In genomic region chr9:99140685-99141314, GRCh38 we compare ENCODE assay signal across 7 cellular contexts. TPM values are rescaled to one million over a fixed set of nuclear protein-coding genes. Genes with fewer than 3 reads are reported as not detected.
A peak's percentile ranks its signal among the peaks of the same experiment; 100 is the strongest.
DNase-seq lines count a peak whose midpoint lies in the region; ATAC-seq, FAIRE-seq and TF ChIP-seq lines count a peak whose summit lies in the region.

No MANE protein-coding gene starts in this region.

- DNase-seq in GM04504 (ENCODE audit: low read depth): peak; percentile 32
- peak; percentile 48 for DNase-seq in H54 (ENCODE audit: insufficient read length, low spot score)
- peak; percentile 1 for DNase-seq in NCI-H774 (lab: John Stamatoyannopoulos, UW)
- DNase-seq in activated T-cell treated with anti-CD3 and anti-CD28 coated beads, Interleukin-2, amount 50 U/mL, for 4 hours: peak; percentile 47
- peak; percentile 81 for DNase-seq in fibroblast of pulmonary artery (ENCODE audit: low read depth)
- peak; percentile 26 to 28 for DNase-seq in uterus

- no peaks in the 10 kb centered on the region for H3K9me3 Mint-ChIP-seq in activated T-cell treated with anti-CD3 and anti-CD28 coated beads, Interleukin-2, amount 50 U/mL, for 4 hours

- ATAC-seq in activated T-cell treated with anti-CD3 and anti-CD28 coated beads, Interleukin-2, amount 50 U/mL, for 4 hours: peak; percentile 65 to 86

- TF ChIP-seq CTCF in fibroblast of pulmonary artery (IDR thresholded peaks at IDR 0.05; ENCODE audit: low read length, missing control alignments): peak; percentile 98
- peak; percentile 77 for TF ChIP-seq CTCF in neural cell (IDR thresholded peaks at IDR 0.05; ENCODE audit: poor library complexity, severe bottlenecking)
- TF ChIP-seq CTCF in uterus (IDR thresholded peaks at IDR 0.05): peak; percentile 77 to 83 (median 82)

- TF ChIP-seq RAD21 in neural cell (conservative IDR thresholded peaks at IDR 0.05): peak; percentile 84

- H3K9ac ChIP-seq in neural cell (ENCODE audit: low read length): no peak overlapping the region

- no peaks in the 10 kb centered on the region for H3K79me2 ChIP-seq in neural cell (replicated peaks; ENCODE audit: insufficient read depth, low read length)

- H3K27ac ChIP-seq in neural cell (ENCODE audit: low read length) (no peak overlapping the region), uterus (peak overlapping the region in 1 of 2 donors; percentile 1)

- H3F3A ChIP-seq in neural cell (ENCODE audit: insufficient read depth, low read length, poor library complexity, severe bottlenecking): no peaks in the 10 kb centered on the region

- H3K4me1 Mint-ChIP-seq in activated T-cell treated with anti-CD3 and anti-CD28 coated beads, Interleukin-2, amount 50 U/mL, for 4 hours (ENCODE audit: low read depth): peaks cover 30% of the 10 kb centered on the region

- peak; percentile 86 for FAIRE-seq in H54 (lab: Jason Lieb, UNC)

- no peaks in the 10 kb centered on the region for H3K4me1 ChIP-seq in uterus

- H3K4me3 ChIP-seq in fibroblast of pulmonary artery (replicated peaks; ENCODE audit: low read depth, low read length) (no peak overlapping the region), neural cell (ENCODE audit: low read length) (no peak overlapping the region), uterus (no peak overlapping the region)

- no peaks in the 10 kb centered on the region for H3K9me2 ChIP-seq in neural cell (ENCODE audit: insufficient read depth, low read length)

- no peak overlapping the region for H3K4me2 ChIP-seq in neural cell (ENCODE audit: low read length)

- no peaks in the 10 kb centered on the region for H3K27me3 Mint-ChIP-seq in activated T-cell treated with anti-CD3 and anti-CD28 coated beads, Interleukin-2, amount 50 U/mL, for 4 hours (ENCODE audit: low read depth)

- H3K36me3 ChIP-seq in neural cell (ENCODE audit: insufficient read depth, low read length): peaks cover 8% of the 10 kb centered on the region
- no peaks in the 10 kb centered on the region for H3K36me3 ChIP-seq in uterus

- intact Hi-C loops in uterus (cut with DNase I; ENCODE audit: low total_unique reads): no loop called here

- TF ChIP-seq EP300 in neural cell (conservative IDR thresholded peaks at IDR 0.05; ENCODE audit: poor library complexity, severe bottlenecking): no peak

- TF ChIP-seq POLR2A in H54 (IDR thresholded peaks at IDR 0.05; ENCODE audit: low read depth, low read length) (no peak), uterus (IDR thresholded peaks at IDR 0.05) (no peak)

- H3K36me3 Mint-ChIP-seq in activated T-cell treated with anti-CD3 and anti-CD28 coated beads, Interleukin-2, amount 50 U/mL, for 4 hours (ENCODE audit: insufficient read depth): peaks cover 31% of the 10 kb centered on the region

- no peak overlapping the region for H2AFZ ChIP-seq in neural cell (ENCODE audit: low read depth, low read length)

- no peaks in the 10 kb centered on the region for H4K20me1 ChIP-seq in neural cell (ENCODE audit: insufficient read depth)

- H3K27me3 ChIP-seq in neural cell (ENCODE audit: insufficient read depth, low read depth, low read length): no peaks in the 10 kb centered on the region
- H3K27me3 ChIP-seq in uterus: no peaks in the 10 kb centered on the region

- no peak overlapping the region for H3K4me3 Mint-ChIP-seq in activated T-cell treated with anti-CD3 and anti-CD28 coated beads, Interleukin-2, amount 50 U/mL, for 4 hours

- H3K9me3 ChIP-seq in neural cell (ENCODE audit: low read length) (no peaks in the 10 kb centered on the region), uterus (no peaks in the 10 kb centered on the region)

TF ChIP-seq in neural cell, 6 proteins besides CTCF, POLR2A, EP300 and RAD21:
- TF ChIP-seq MXI1 (conservative IDR thresholded peaks at IDR 0.05; ENCODE audit: poor library complexity, severe bottlenecking): no peak
- TF ChIP-seq SMC3 (conservative IDR thresholded peaks at IDR 0.05; ENCODE audit: poor library complexity): peak; percentile 87

RNA-seq across cellular contexts. Expression of gene TGFBR1, which starts 35.9 kb away (rescaled TPM):
- 10 to 100 TPM; 14.6 to 19.6 (median 17.0) TPM for total RNA-seq in activated T-cell treated with anti-CD3 and anti-CD28 coated beads, Interleukin-2, amount 50 U/mL, for 4 hours
- polyA plus RNA-seq in neural cell: 70.6 and 78.0 TPM in 2 replicates
- polyA minus RNA-seq in neural cell: 160 and 168 TPM in 2 replicates
- total RNA-seq in uterus: 100 to 1,000 TPM in 1 of 4 donors, 10 to 100 TPM in 3; 27.1 to 101 (median 41.3) TPM

Comparison
In these comparisons a context has a peak if more than half of its experiments do, and no peak if none do; other contexts are left out.
1. DNase-seq: peak in every context shown above with its lines; median percentile 81 in fibroblast of pulmonary artery; 48 in H54; 47 in activated T-cell treated with anti-CD3 and anti-CD28 coated beads, Interleukin-2, amount 50 U/mL, for 4 hours; 32 in GM04504; 27 in uterus; 1 in NCI-H774.